Comparison of ENCODE assay signal across 8 cellular contexts in genomic region chr17:41835800-41836549, GRCh38. TPM values are rescaled to one million over a fixed set of nuclear protein-coding genes. Genes with fewer than 3 reads are reported as not detected.
DNase-seq lines count a peak whose midpoint lies in the region; ATAC-seq and TF ChIP-seq lines count a peak whose summit lies in the region.

Gene NT5C3B (minus strand): TSS chr17:41836232. CDS start chr17:41836193, 39 bp downstream.

- no peak for TF ChIP-seq CTCF in lung (IDR thresholded peaks at IDR 0.05; ENCODE audit: control extremely low read depth, extremely low read depth)

- WGBS in lung, 2 donors, result 1 to 2% methylated on average over 70 to 72 of the region's 72 CpGs

- DNase-seq in Ammon's horn (ENCODE audit: low spot score), result peak; percentile 68
- peak; percentile 20 for DNase-seq in NCI-H1694 (lab: John Stamatoyannopoulos, UW)
- peak; percentile 38 for DNase-seq in activated CD4-positive, alpha-beta T cell treated with anti-CD3 and anti-CD28 coated beads, Interleukin-2, amount 50 U/mL, for 1 hour
- peak; percentile 45 for DNase-seq in lung (ENCODE audit: low spot score)
- DNase-seq in stimulated activated CD4-positive, alpha-beta T cell treated with anti-CD3 and anti-CD28 coated beads, TNF-alpha, amount 100 ng/mL, for 1 hour (ENCODE audit: low read depth in 3 of 3, low spot score in 1 of 3), result peak in 2 of 3 donors; percentile 30 to 40
- no peak for DNase-seq in NCI-H226

- H3K27ac ChIP-seq in duodenal mucosa (ENCODE audit: low read depth, low read length) (no peak within 1 kb of the TSS), lung (ENCODE audit: low read depth in 1 of 2, low read length in 1 of 2) (peak within 1 kb of the TSS; percentile 52 to 65)

- ATAC-seq in GM19438 (IDR thresholded peaks at IDR 0.05; ENCODE audit: low read depth, unreplicated experiment) (peak; percentile 68), lung (ENCODE audit: insufficient read depth, low FRiP score) (peak; percentile 83)

- H3K27me3 ChIP-seq in duodenal mucosa (ENCODE audit: control insufficient read depth in 1 of 2, insufficient read depth in 2 of 2, low read length in 2 of 2) (peaks cover 0 to 6% of the 10 kb centered on the region in 2 donors), lung (ENCODE audit: control insufficient read depth, insufficient read depth) (no peaks in the 10 kb centered on the region)

- H3K36me3 ChIP-seq in duodenal mucosa (ENCODE audit: control insufficient read depth in 1 of 2, insufficient read depth in 2 of 2, low read length in 2 of 2) (peaks cover 0 to 5% of the 10 kb centered on the region in 2 donors), lung (ENCODE audit: control insufficient read depth in 2 of 2, insufficient read depth in 2 of 2, low read length in 2 of 2) (peaks cover 5 to 7% of the 10 kb centered on the region in 2 donors)

- H3K4me3 ChIP-seq in duodenal mucosa (ENCODE audit: low read depth in 1 of 2, low read length in 2 of 2), result peak within 1 kb of the TSS; percentile 71 to 79
- H3K4me3 ChIP-seq in lung, result peak within 1 kb of the TSS; percentile 87

- H3K4me1 ChIP-seq in duodenal mucosa (ENCODE audit: control insufficient read depth in 1 of 2, insufficient read depth in 2 of 2, low read length in 2 of 2), result peaks cover 7 to 12% of the 10 kb centered on the region in 2 donors
- peaks cover 1 to 5% of the 10 kb centered on the region in 2 donors for H3K4me1 ChIP-seq in lung (ENCODE audit: control insufficient read depth in 2 of 2, insufficient read depth in 2 of 2, low read length in 2 of 2)

- H3K9me3 ChIP-seq in duodenal mucosa (ENCODE audit: control insufficient read depth in 1 of 2, low read length in 2 of 2) (no peaks in the 10 kb centered on the region), lung (ENCODE audit: control insufficient read depth in 2 of 2, insufficient read depth in 1 of 2, low read length in 1 of 2) (no peaks in the 10 kb centered on the region)

- H3K9ac ChIP-seq in duodenal mucosa (ENCODE audit: low read depth in 1 of 2, low read length in 2 of 2), result peak within 1 kb of the TSS; percentile 59 to 69

RNA-seq across cellular contexts. Expression of gene NT5C3B, which starts in this region (rescaled TPM):
- total RNA-seq in lung, result 10 to 100 TPM; 36.5 to 39.4 TPM
- 10 to 100 TPM; 34.9 to 68.5 TPM for polyA plus RNA-seq in lung
